8 cellular contexts compared by ENCODE assay signal in the genomic region with DNA sequence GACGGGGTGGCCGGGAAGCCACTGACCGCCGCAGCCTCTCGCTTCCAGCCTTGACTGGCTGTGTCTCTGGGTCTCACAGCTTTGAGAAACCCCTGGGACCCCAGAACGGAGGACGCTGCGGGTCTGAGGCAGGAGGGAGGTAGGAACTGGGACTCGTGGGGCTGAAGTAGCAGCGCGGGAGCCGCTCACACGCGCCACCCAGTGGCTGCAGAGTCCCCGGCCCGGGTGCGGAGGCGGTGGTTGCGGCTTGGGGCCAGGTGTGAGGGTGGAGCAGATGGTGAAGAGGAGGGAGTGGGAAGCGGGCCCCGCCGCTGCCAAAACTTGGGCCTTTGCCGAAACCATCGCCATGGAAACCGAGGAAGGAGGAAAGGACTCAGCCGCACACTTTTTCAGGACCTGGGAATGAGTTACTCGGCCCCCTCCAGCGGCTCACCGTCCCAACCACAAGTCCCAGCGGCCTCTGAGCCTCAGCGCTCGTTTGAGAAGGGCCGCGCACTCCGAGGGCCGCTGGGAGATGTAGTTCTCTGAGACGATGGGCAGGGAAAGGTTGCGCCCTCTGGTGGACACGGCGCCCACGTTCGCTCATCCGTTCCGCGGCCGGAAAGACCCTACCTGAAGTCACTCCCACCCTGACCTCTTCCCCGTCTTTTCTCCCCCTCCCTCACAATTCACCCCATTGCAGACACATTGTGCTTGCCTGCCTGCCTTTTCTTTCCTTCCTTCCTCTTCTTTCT. TPM values are rescaled to one million over a fixed set of nuclear protein-coding genes. Genes with fewer than 3 reads are reported as not detected.
DNase-seq lines count a peak whose midpoint lies in the region; TF ChIP-seq lines count a peak whose summit lies in the region.

No MANE protein-coding gene starts in this region.

- TF ChIP-seq CTCF in H9 (conservative IDR thresholded peaks at IDR 0.05) = peak; percentile 90
- peak; percentile 96 for TF ChIP-seq CTCF in RWPE1 (conservative IDR thresholded peaks at IDR 0.05; ENCODE audit: low read depth)
- peak; percentile 70 for TF ChIP-seq CTCF in fibroblast of pulmonary artery (IDR thresholded peaks at IDR 0.05; ENCODE audit: low read length, missing control alignments)
- peak; percentile 89 to 98 (median 91) for TF ChIP-seq CTCF in nephron (IDR thresholded peaks at IDR 0.05; ENCODE audit: unreplicated experiment in 3 of 3)

- H2BK12ac ChIP-seq in H9 (ENCODE audit: insufficient read length, low read depth, low read length) = no peak overlapping the region

- H3K4me3 Mint-ChIP-seq in H9 (peak overlapping the region; percentile 74 to 82), nephron (peak overlapping the region; percentile 79 to 82 (median 82))
- H3K4me3 Mint-ChIP-seq in activated T-helper 2 cell treated with anti-CD3 and anti-CD28 coated beads, Interferon-gamma antibody, Interleukin-2, Interleukin-4, amounts not matched to agents 10 μg/mL and 5 μg/mL and 100 μg/mL, durations not matched to agents 14 hours and 24 hours and 36 hours (ENCODE audit: low read depth) = peak overlapping the region; percentile 78

- H3K4ac ChIP-seq in H9 (ENCODE audit: low read depth, low read length) = no peak overlapping the region

- H4K5ac ChIP-seq in H9 (ENCODE audit: insufficient read length, low read depth, low read length) = no peak overlapping the region

- no peaks in the 10 kb centered on the region for H3K79me1 ChIP-seq in H9 (ENCODE audit: insufficient read depth, low read depth, low read length, poor library complexity, severe bottlenecking)

- peaks cover 37% of the 10 kb centered on the region for H3K27me3 Mint-ChIP-seq in H9 (ENCODE audit: low read depth)
- peaks cover 37% of the 10 kb centered on the region for H3K27me3 Mint-ChIP-seq in activated T-helper 2 cell treated with anti-CD3 and anti-CD28 coated beads, Interferon-gamma antibody, Interleukin-2, Interleukin-4, amounts not matched to agents 10 μg/mL and 5 μg/mL and 100 μg/mL, durations not matched to agents 14 hours and 24 hours and 36 hours (ENCODE audit: low read depth)
- H3K27me3 Mint-ChIP-seq in nephron (ENCODE audit: low read depth) = peaks cover 56% of the 10 kb centered on the region

- POLR2A ChIA-PET in RWPE1 (lab: Yijun Ruan, JAX; ENCODE audit: low non-redundant PET) = no interaction called here

- peak overlapping the region; percentile 66 for H3K4me3 ChIP-seq in fibroblast of pulmonary artery (replicated peaks; ENCODE audit: low read depth, low read length)

- H3K14ac ChIP-seq in H9 (ENCODE audit: insufficient read depth, low read length) = 0 out of 2 replicates have a peak overlapping the region, but pooled peaks have one; percentile 4

- no peak overlapping the region for H3K27ac ChIP-seq in H9 (ENCODE audit: insufficient read length, low read depth, low read length)
- peak overlapping the region; percentile 84 for H3K27ac ChIP-seq in RWPE1

- no peaks in the 10 kb centered on the region for H4K20me1 ChIP-seq in H9 (ENCODE audit: control insufficient read depth, insufficient read depth, insufficient read length)

- H2AK5ac ChIP-seq in H9 (ENCODE audit: insufficient read length, low read length) = no peak overlapping the region

- H2BK15ac ChIP-seq in H9 (ENCODE audit: low read depth, low read length) = no peak overlapping the region

- no CpG with 5 or more reads among the region's 47 CpGs for whole genome bisulfite sequencing in H9 (ENCODE audit: extremely low coverage, insufficient read length, low lambda C conversion rate)

- H3T11ph ChIP-seq in H9 (ENCODE audit: low read length) = no peak overlapping the region

- H3K36me3 Mint-ChIP-seq in H9 (ENCODE audit: insufficient read depth in 1 of 3, low read depth in 3 of 3) (peaks cover 15 to 27% (median 26%) of the 10 kb centered on the region in 3 experiments), nephron (ENCODE audit: low read depth) (peaks cover 9% of the 10 kb centered on the region)
- peaks cover 27% of the 10 kb centered on the region for H3K36me3 Mint-ChIP-seq in activated T-helper 2 cell treated with anti-CD3 and anti-CD28 coated beads, Interferon-gamma antibody, Interleukin-2, Interleukin-4, amounts not matched to agents 10 μg/mL and 5 μg/mL and 100 μg/mL, durations not matched to agents 14 hours and 24 hours and 36 hours (ENCODE audit: low read depth)

- no peaks in the 10 kb centered on the region for H3K4me1 ChIP-seq in H9 (ENCODE audit: insufficient read depth, low read length)

- no peak overlapping the region for H4K8ac ChIP-seq in H9 (replicated peaks; ENCODE audit: insufficient read length, low read depth, low read length)

- no peak overlapping the region for H3K23ac ChIP-seq in H9 (ENCODE audit: insufficient read length, low read depth, low read length)

- CTCF ChIA-PET in RWPE1 (lab: Yijun Ruan, JAX) = interaction anchor here (0.6 to 1.7 kb wide), 10 partner anchors 23 to 961 kb away, joined by 3 to 6 read pairs (median 3); no protein-coding TSS in a partner anchor

- no peak overlapping the region for H2BK20ac ChIP-seq in H9 (ENCODE audit: low read depth, low read length, poor library complexity, severe bottlenecking)

- H3K27ac Mint-ChIP-seq in H9 (peak overlapping the region; percentile 19 to 90 (median 88); a peak in 5 of 7 replicates), nephron (peak overlapping the region; percentile 44 to 88 (median 73))
- peak overlapping the region; percentile 82 for H3K27ac Mint-ChIP-seq in activated T-helper 2 cell treated with anti-CD3 and anti-CD28 coated beads, Interferon-gamma antibody, Interleukin-2, Interleukin-4, amounts not matched to agents 10 μg/mL and 5 μg/mL and 100 μg/mL, durations not matched to agents 14 hours and 24 hours and 36 hours

- DNase-seq in ELR (ENCODE audit: low read depth) (peak; percentile 94), H9 (peak; percentile 97), LoVo (ENCODE audit: low spot score) (peak; percentile 96), RWPE1 (ENCODE audit: low spot score) (peak; percentile 89), fibroblast of pulmonary artery (ENCODE audit: low read depth) (peak; percentile 96)
- peak; percentile 92 for DNase-seq in activated T-helper 2 cell treated with anti-CD3 and anti-CD28 coated beads, Interferon-gamma antibody, Interleukin-2, Interleukin-4, amounts not matched to agents 10 μg/mL and 5 μg/mL and 100 μg/mL, durations not matched to agents 14 hours and 24 hours and 36 hours (ENCODE audit: low spot score)
- peak; percentile 93 for DNase-seq in stimulated activated naive CD4-positive, alpha-beta T cell treated with Interleukin-2 at 50 U/mL for 16 hours (lab: John Stamatoyannopoulos, UW)

- H3K27me3 ChIP-seq in H9 (ENCODE audit: insufficient read depth, low read length) = peaks cover 20% of the 10 kb centered on the region; the same call in 1 of the 2 replicates

- no peaks in the 10 kb centered on the region for H3K79me2 ChIP-seq in H9 (ENCODE audit: insufficient read depth, low read length)

- H3K56ac ChIP-seq in H9 (ENCODE audit: insufficient read length, low read depth, low read length) = no peak overlapping the region

- no peak overlapping the region for H2BK5ac ChIP-seq in H9 (ENCODE audit: insufficient read length, low read length)

- H3K4me2 ChIP-seq in H9 (ENCODE audit: insufficient read depth, insufficient read length, low read length) = peak overlapping the region; percentile 44

- no peak overlapping the region for H2AFZ ChIP-seq in H9 (ENCODE audit: low read length)

- no peaks in the 10 kb centered on the region; a peak in 1 of 5 replicates for H3K9me3 Mint-ChIP-seq in H9
- H3K9me3 Mint-ChIP-seq in activated T-helper 2 cell treated with anti-CD3 and anti-CD28 coated beads, Interferon-gamma antibody, Interleukin-2, Interleukin-4, amounts not matched to agents 10 μg/mL and 5 μg/mL and 100 μg/mL, durations not matched to agents 14 hours and 24 hours and 36 hours = no peaks in the 10 kb centered on the region
- H3K9me3 Mint-ChIP-seq in nephron = no peaks in the 10 kb centered on the region

- intact Hi-C loops in activated T-helper 2 cell treated with anti-CD3 and anti-CD28 coated beads, Interferon-gamma antibody, Interleukin-2, Interleukin-4, amounts not matched to agents 10 μg/mL and 5 μg/mL and 100 μg/mL, durations not matched to agents 14 hours and 24 hours and 36 hours (cut with micrococcal nuclease) = loop anchor here (1.0 kb wide), 3 partner anchors 8 to 51 kb away; partner anchors contain the start of gene PIH1D1

- H3K9ac ChIP-seq in H9 (ENCODE audit: extremely low read depth, insufficient read length, low read length) = no peak overlapping the region

- H3K9me3 ChIP-seq in H9 (ENCODE audit: control insufficient read depth, low read depth, low read length) = no peaks in the 10 kb centered on the region

- peak overlapping the region; percentile 44 for H3K18ac ChIP-seq in H9 (ENCODE audit: insufficient read length, low read depth, low read length)

- H4K91ac ChIP-seq in H9 (ENCODE audit: insufficient read length, low read depth, low read length) = no peak overlapping the region

- no peak overlapping the region for H2BK120ac ChIP-seq in H9 (ENCODE audit: low read depth, low read length, poor library complexity, severe bottlenecking)

- H3K4me1 Mint-ChIP-seq in H9 (peaks cover 27 to 40% of the 10 kb centered on the region in 2 experiments), nephron (peaks cover 20% of the 10 kb centered on the region)
- H3K4me1 Mint-ChIP-seq in activated T-helper 2 cell treated with anti-CD3 and anti-CD28 coated beads, Interferon-gamma antibody, Interleukin-2, Interleukin-4, amounts not matched to agents 10 μg/mL and 5 μg/mL and 100 μg/mL, durations not matched to agents 14 hours and 24 hours and 36 hours (ENCODE audit: low read depth) = peaks cover 33% of the 10 kb centered on the region

- peaks cover 21% of the 10 kb centered on the region for H3K23me2 ChIP-seq in H9 (ENCODE audit: insufficient read length, low read depth, low read length, poor library complexity, severe bottlenecking)

RNA-seq across cellular contexts. Expression of gene SLC17A7, which starts 2.2 kb away (rescaled TPM):
- 1.1 and 1.3 TPM in 2 replicates for total RNA-seq in H9 (2021)
- total RNA-seq in activated T-helper 2 cell treated with anti-CD3 and anti-CD28 coated beads, Interferon-gamma antibody, Interleukin-2, Interleukin-4, amounts not matched to agents 10 μg/mL and 5 μg/mL and 100 μg/mL, durations not matched to agents 14 hours and 24 hours and 36 hours = 0.16 TPM in 1 of 2 replicates, not detected in the other

RNA-seq across cellular contexts. Expression of gene PIH1D1, which starts 8.1 kb away (rescaled TPM):
- 166 and 171 TPM in 2 replicates for total RNA-seq in H9 (2021)
- 136 and 138 TPM in 2 replicates for total RNA-seq in activated T-helper 2 cell treated with anti-CD3 and anti-CD28 coated beads, Interferon-gamma antibody, Interleukin-2, Interleukin-4, amounts not matched to agents 10 μg/mL and 5 μg/mL and 100 μg/mL, durations not matched to agents 14 hours and 24 hours and 36 hours

RNA-seq across cellular contexts. Expression of gene ALDH16A1, which starts 9.5 kb away (rescaled TPM):
- total RNA-seq in H9 (2021) = 51.7 and 54.4 TPM in 2 replicates
- 26.4 and 32.5 TPM in 2 replicates for total RNA-seq in activated T-helper 2 cell treated with anti-CD3 and anti-CD28 coated beads, Interferon-gamma antibody, Interleukin-2, Interleukin-4, amounts not matched to agents 10 μg/mL and 5 μg/mL and 100 μg/mL, durations not matched to agents 14 hours and 24 hours and 36 hours

RNA-seq across cellular contexts. Expression of gene GFY, which starts 18.3 kb away (rescaled TPM):
- total RNA-seq in H9 (2021) = 1.1 and 1.3 TPM in 2 replicates
- not detected in 2 replicates for total RNA-seq in activated T-helper 2 cell treated with anti-CD3 and anti-CD28 coated beads, Interferon-gamma antibody, Interleukin-2, Interleukin-4, amounts not matched to agents 10 μg/mL and 5 μg/mL and 100 μg/mL, durations not matched to agents 14 hours and 24 hours and 36 hours

RNA-seq across cellular contexts. Expression of gene PTH2, which starts 20.3 kb away (rescaled TPM):
- 0.92 and 0.96 TPM in 2 replicates for total RNA-seq in H9 (2021)
- not detected in 2 replicates for total RNA-seq in activated T-helper 2 cell treated with anti-CD3 and anti-CD28 coated beads, Interferon-gamma antibody, Interleukin-2, Interleukin-4, amounts not matched to agents 10 μg/mL and 5 μg/mL and 100 μg/mL, durations not matched to agents 14 hours and 24 hours and 36 hours
